In the genomic region with DNA sequence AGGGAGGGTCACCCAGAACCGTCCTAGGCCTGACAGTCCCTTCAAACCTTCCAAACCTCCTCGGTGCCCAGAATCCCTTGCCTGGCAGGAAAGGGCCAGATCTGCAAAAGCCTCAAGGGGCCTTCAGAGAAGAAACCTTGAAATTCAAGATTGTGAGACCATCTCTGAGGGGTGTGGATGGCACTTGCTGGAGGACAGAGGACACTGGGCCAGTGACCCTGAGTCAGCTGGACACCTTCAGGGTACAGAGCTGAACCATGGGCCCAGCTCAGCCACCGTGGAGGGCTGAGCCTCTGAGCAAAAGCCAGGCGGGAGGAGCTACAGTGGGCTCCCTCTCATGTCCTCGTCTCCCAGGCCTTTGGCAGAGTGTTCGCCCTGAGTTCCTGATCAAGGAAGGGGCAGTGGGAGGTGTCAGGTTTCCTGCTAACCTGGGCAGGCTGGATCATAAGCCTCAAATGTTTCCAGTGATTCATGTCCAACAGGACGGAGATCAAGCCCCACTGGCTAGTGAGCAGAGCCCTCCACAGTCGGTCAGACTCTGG, we compare ENCODE assay signal across 1 cellular context.
TF ChIP-seq lines count a peak whose summit lies in the region.

No MANE protein-coding gene starts in this region.

TF ChIP-seq in HepG2, 621 proteins besides CTCF, POLR2A, EP300 and RAD21 (continued from another document and continues in another):
- TF ChIP-seq, protein P1, sequence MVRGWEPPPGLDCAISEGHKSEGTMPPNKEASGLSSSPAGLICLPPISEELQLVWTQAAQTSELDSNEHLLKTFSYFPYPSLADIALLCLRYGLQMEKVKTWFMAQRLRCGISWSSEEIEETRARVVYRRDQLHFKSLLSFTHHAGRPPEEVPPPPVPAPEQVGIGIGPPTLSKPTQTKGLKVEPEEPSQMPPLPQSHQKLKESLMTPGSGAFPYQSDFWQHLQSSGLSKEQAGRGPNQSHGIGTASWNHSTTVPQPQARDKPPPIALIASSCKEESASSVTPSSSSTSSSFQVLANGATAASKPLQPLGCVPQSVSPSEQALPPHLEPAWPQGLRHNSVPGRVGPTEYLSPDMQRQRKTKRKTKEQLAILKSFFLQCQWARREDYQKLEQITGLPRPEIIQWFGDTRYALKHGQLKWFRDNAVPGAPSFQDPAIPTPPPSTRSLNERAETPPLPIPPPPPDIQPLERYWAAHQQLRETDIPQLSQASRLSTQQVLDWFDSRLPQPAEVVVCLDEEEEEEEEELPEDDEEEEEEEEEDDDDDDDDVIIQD (CRISPR knock-in tag; IDR thresholded peaks at IDR 0.05; ENCODE audit: low read depth) = 0 out of 2 replicates have a peak, but pooled peaks have one; percentile 13
- TF ChIP-seq ARNT (IDR thresholded peaks at IDR 0.05) (no peak), THAP11 (CRISPR knock-in tag; IDR thresholded peaks at IDR 0.05) (peak; percentile 51; the same call in 1 of the 2 replicates), TARDBP (CRISPR knock-in tag; IDR thresholded peaks at IDR 0.05) (peak; percentile 43; the same call in 1 of the 2 replicates), ZNF816 (CRISPR knock-in tag; IDR thresholded peaks at IDR 0.05; ENCODE audit: borderline replicate concordance) (no peak), EHMT2 (IDR thresholded peaks at IDR 0.05; ENCODE audit: borderline replicate concordance, low read depth, low read length) (no peak), TCF12 (IDR thresholded peaks at IDR 0.05) (no peak), TCF12 (CRISPR knock-in tag; IDR thresholded peaks at IDR 0.05) (no peak), ZNF383 (CRISPR knock-in tag; IDR thresholded peaks at IDR 0.05; ENCODE audit: borderline replicate concordance) (no peak), ISX (CRISPR knock-in tag; conservative IDR thresholded peaks at IDR 0.05) (no peak), GTF2F1 (IDR thresholded peaks at IDR 0.05; ENCODE audit: low read length) (no peak), GATAD1 (CRISPR knock-in tag; IDR thresholded peaks at IDR 0.05) (no peak), ZNF251 (CRISPR knock-in tag; IDR thresholded peaks at IDR 0.05) (no peak), FOXC1 (CRISPR knock-in tag; IDR thresholded peaks at IDR 0.05; ENCODE audit: borderline replicate concordance) (no peak), ZNF143 (CRISPR knock-in tag; IDR thresholded peaks at IDR 0.05) (0 out of 2 replicates have a peak, but pooled peaks have one; percentile 18), HDAC1 (CRISPR knock-in tag; IDR thresholded peaks at IDR 0.05) (0 out of 2 replicates have a peak, but pooled peaks have one; percentile 15), ZSCAN20 (CRISPR knock-in tag; IDR thresholded peaks at IDR 0.05; ENCODE audit: borderline replicate concordance) (no peak), FOSL2 (CRISPR knock-in tag; IDR thresholded peaks at IDR 0.05) (peak; percentile 27; the same call in 1 of the 2 replicates), MAZ (IDR thresholded peaks at IDR 0.05; ENCODE audit: borderline replicate concordance, low read depth, low read length) (no peak), MAZ (CRISPR knock-in tag; IDR thresholded peaks at IDR 0.05; ENCODE audit: low read depth) (peak; percentile 70), PHF21A (CRISPR knock-in tag; IDR thresholded peaks at IDR 0.05) (no peak), SRSF4 (IDR thresholded peaks at IDR 0.05; ENCODE audit: low read depth, low read length, poor library complexity, severe bottlenecking) (no peak), POGZ (CRISPR knock-in tag; IDR thresholded peaks at IDR 0.05) (peak; percentile 47; the same call in 1 of the 2 replicates), ZNF776 (CRISPR knock-in tag; IDR thresholded peaks at IDR 0.05) (no peak), ZNF30 (CRISPR knock-in tag; IDR thresholded peaks at IDR 0.05) (no peak), ZBTB1 (CRISPR knock-in tag; IDR thresholded peaks at IDR 0.05; ENCODE audit: borderline replicate concordance) (no peak)
- TF ChIP-seq, protein P2, sequence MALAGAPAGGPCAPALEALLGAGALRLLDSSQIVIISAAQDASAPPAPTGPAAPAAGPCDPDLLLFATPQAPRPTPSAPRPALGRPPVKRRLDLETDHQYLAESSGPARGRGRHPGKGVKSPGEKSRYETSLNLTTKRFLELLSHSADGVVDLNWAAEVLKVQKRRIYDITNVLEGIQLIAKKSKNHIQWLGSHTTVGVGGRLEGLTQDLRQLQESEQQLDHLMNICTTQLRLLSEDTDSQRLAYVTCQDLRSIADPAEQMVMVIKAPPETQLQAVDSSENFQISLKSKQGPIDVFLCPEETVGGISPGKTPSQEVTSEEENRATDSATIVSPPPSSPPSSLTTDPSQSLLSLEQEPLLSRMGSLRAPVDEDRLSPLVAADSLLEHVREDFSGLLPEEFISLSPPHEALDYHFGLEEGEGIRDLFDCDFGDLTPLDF (CRISPR knock-in tag; IDR thresholded peaks at IDR 0.05) = no peak
- TF ChIP-seq, protein P3, sequence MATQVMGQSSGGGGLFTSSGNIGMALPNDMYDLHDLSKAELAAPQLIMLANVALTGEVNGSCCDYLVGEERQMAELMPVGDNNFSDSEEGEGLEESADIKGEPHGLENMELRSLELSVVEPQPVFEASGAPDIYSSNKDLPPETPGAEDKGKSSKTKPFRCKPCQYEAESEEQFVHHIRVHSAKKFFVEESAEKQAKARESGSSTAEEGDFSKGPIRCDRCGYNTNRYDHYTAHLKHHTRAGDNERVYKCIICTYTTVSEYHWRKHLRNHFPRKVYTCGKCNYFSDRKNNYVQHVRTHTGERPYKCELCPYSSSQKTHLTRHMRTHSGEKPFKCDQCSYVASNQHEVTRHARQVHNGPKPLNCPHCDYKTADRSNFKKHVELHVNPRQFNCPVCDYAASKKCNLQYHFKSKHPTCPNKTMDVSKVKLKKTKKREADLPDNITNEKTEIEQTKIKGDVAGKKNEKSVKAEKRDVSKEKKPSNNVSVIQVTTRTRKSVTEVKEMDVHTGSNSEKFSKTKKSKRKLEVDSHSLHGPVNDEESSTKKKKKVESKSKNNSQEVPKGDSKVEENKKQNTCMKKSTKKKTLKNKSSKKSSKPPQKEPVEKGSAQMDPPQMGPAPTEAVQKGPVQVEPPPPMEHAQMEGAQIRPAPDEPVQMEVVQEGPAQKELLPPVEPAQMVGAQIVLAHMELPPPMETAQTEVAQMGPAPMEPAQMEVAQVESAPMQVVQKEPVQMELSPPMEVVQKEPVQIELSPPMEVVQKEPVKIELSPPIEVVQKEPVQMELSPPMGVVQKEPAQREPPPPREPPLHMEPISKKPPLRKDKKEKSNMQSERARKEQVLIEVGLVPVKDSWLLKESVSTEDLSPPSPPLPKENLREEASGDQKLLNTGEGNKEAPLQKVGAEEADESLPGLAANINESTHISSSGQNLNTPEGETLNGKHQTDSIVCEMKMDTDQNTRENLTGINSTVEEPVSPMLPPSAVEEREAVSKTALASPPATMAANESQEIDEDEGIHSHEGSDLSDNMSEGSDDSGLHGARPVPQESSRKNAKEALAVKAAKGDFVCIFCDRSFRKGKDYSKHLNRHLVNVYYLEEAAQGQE (IDR thresholded peaks at IDR 0.05; ENCODE audit: borderline replicate concordance in 1 of 2, low read depth in 1 of 2, low read length in 2 of 2) = no peak
- TF ChIP-seq, protein P4, sequence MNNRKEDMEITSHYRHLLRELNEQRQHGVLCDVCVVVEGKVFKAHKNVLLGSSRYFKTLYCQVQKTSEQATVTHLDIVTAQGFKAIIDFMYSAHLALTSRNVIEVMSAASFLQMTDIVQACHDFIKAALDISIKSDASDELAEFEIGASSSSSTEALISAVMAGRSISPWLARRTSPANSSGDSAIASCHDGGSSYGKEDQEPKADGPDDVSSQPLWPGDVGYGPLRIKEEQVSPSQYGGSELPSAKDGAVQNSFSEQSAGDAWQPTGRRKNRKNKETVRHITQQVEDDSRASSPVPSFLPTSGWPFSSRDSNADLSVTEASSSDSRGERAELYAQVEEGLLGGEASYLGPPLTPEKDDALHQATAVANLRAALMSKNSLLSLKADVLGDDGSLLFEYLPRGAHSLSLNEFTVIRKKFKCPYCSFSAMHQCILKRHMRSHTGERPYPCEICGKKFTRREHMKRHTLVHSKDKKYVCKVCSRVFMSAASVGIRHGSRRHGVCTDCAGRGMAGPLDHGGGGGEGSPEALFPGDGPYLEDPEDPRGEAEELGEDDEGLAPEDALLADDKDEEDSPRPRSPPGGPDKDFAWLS (CRISPR knock-in tag; IDR thresholded peaks at IDR 0.05; ENCODE audit: borderline replicate concordance) = no peak
- TF ChIP-seq, protein P5, sequence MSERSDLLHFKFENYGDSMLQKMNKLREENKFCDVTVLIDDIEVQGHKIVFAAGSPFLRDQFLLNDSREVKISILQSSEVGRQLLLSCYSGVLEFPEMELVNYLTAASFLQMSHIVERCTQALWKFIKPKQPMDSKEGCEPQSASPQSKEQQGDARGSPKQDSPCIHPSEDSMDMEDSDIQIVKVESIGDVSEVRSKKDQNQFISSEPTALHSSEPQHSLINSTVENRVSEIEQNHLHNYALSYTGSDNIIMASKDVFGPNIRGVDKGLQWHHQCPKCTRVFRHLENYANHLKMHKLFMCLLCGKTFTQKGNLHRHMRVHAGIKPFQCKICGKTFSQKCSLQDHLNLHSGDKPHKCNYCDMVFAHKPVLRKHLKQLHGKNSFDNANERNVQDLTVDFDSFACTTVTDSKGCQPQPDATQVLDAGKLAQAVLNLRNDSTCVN (CRISPR knock-in tag; IDR thresholded peaks at IDR 0.05; ENCODE audit: borderline replicate concordance) = peak; percentile 70; the same call in 1 of the 2 replicates
- TF ChIP-seq, protein P6, sequence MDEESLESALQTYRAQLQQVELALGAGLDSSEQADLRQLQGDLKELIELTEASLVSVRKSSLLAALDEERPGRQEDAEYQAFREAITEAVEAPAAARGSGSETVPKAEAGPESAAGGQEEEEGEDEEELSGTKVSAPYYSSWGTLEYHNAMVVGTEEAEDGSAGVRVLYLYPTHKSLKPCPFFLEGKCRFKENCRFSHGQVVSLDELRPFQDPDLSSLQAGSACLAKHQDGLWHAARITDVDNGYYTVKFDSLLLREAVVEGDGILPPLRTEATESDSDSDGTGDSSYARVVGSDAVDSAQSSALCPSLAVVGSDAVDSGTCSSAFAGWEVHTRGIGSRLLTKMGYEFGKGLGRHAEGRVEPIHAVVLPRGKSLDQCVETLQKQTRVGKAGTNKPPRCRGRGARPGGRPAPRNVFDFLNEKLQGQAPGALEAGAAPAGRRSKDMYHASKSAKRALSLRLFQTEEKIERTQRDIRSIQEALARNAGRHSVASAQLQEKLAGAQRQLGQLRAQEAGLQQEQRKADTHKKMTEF (CRISPR knock-in tag; IDR thresholded peaks at IDR 0.05) = peak; percentile 32; the same call in 1 of the 2 replicates
- TF ChIP-seq, protein P7, sequence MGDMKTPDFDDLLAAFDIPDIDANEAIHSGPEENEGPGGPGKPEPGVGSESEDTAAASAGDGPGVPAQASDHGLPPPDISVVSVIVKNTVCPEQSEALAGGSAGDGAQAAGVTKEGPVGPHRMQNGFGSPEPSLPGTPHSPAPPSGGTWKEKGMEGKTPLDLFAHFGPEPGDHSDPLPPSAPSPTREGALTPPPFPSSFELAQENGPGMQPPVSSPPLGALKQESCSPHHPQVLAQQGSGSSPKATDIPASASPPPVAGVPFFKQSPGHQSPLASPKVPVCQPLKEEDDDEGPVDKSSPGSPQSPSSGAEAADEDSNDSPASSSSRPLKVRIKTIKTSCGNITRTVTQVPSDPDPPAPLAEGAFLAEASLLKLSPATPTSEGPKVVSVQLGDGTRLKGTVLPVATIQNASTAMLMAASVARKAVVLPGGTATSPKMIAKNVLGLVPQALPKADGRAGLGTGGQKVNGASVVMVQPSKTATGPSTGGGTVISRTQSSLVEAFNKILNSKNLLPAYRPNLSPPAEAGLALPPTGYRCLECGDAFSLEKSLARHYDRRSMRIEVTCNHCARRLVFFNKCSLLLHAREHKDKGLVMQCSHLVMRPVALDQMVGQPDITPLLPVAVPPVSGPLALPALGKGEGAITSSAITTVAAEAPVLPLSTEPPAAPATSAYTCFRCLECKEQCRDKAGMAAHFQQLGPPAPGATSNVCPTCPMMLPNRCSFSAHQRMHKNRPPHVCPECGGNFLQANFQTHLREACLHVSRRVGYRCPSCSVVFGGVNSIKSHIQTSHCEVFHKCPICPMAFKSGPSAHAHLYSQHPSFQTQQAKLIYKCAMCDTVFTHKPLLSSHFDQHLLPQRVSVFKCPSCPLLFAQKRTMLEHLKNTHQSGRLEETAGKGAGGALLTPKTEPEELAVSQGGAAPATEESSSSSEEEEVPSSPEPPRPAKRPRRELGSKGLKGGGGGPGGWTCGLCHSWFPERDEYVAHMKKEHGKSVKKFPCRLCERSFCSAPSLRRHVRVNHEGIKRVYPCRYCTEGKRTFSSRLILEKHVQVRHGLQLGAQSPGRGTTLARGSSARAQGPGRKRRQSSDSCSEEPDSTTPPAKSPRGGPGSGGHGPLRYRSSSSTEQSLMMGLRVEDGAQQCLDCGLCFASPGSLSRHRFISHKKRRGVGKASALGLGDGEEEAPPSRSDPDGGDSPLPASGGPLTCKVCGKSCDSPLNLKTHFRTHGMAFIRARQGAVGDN (CRISPR knock-in tag; IDR thresholded peaks at IDR 0.05) = peak; percentile 87
